In the genomic region with DNA sequence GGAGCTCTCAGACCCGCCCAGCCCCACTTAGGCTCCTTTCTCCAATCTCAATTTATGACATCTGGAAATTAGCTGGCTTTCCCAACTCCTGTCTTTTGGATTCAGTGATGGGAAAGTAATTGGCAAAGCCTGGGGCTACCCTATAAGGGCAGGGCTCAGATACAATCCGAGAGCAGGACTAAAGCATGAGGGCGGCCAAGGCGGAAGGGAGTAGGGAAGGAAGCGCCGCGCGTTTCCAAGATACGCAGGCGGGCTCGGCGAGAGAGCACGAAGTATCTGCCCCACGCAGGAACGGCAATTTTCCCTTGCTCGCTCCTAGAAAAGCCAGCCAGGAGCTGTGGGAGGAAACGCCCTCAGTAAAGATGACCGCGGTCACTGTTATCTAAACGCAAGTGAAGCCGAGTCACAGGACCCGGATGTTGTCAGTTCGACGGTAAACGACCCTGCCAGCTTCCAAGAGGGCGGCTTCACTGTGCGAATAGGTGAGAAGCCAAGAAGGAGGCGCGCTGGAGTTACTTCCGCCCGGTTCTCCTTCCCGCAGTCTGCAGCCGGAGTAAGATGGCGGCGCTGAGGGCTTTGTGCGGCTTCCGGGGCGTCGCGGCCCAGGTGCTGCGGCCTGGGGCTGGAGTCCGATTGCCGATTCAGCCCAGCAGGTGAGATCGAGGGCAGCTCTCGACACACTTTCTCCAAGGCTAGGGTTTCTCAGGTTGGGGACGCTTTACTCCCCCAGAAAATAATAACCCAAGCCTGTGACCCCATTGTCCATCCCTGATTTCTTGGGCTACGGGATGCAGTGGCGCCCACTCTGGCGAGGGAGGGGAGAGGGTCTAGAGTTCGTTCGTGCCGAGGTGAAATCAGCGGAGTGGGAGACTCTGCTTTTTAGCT, we compare ENCODE assay signal across 8 cellular contexts. TPM values are rescaled to one million over a fixed set of nuclear protein-coding genes. Genes with fewer than 3 reads are reported as not detected.
DNase-seq lines count a peak whose midpoint lies in the region; ATAC-seq and TF ChIP-seq lines count a peak whose summit lies in the region.

NDUFS2 (plus strand) TSS at position 540 of the 885 bp plus-strand sequence; CDS start at position 559, 19 bp downstream.

- POLR2A ChIA-PET in RWPE1 (lab: Yijun Ruan, JAX; ENCODE audit: low non-redundant PET) = interaction anchor here (0.6 kb wide), 1 partner anchor 20 kb away, joined by 3 read pairs; no protein-coding TSS in a partner anchor
- POLR2A ChIA-PET in naive thymus-derived CD4-positive, alpha-beta T cell (lab: Charles Lee) = interaction anchor here (0.6 to 29.1 kb wide), 28 partner anchors 9 to 187 kb away, joined by 3 to 508 read pairs (median 7); partner anchors contain the start of genes APOA2, B4GALT3, CFAP126 and FCER1G

- intact Hi-C loops in naive thymus-derived CD4-positive, alpha-beta T cell (cut with micrococcal nuclease) = loop anchor here (1.0 to 2.0 kb wide), 10 partner anchors 10 to 338 kb away; partner anchors contain the start of genes PPOX (in 2 of the 2), UFC1 (in 2 of the 2), USP21 (in 2 of the 2) and B4GALT3 (in 1 of the 2)

- H3K4me3 ChIP-seq in LNCaP clone FGC (ENCODE audit: low read depth, low read length) (peak within 1 kb of the TSS; percentile 86), fibroblast of lung (replicated peaks in 1 of 4; ENCODE audit: control extremely low read depth in 1 of 4, insufficient read depth in 1 of 4, low read depth in 3 of 4, low read length in 4 of 4) (peak within 1 kb of the TSS; percentile 93 to 100 (median 98))
- peak within 1 kb of the TSS; percentile 78 for H3K4me3 ChIP-seq in naive thymus-derived CD4-positive, alpha-beta T cell (ENCODE audit: low read length)

- no peaks in the 10 kb centered on the region for H3K9me3 ChIP-seq in fibroblast of lung (ENCODE audit: control insufficient read depth, insufficient read depth, low read depth, low read length)
- H3K9me3 ChIP-seq in naive thymus-derived CD4-positive, alpha-beta T cell (ENCODE audit: control insufficient read depth in 2 of 3, low read length in 3 of 3) = no peaks in the 10 kb centered on the region

- H3K27ac Mint-ChIP-seq in activated T-helper 17 cell treated with anti-CD3 and anti-CD28 coated beads, Interleukin-2, amount 50 U/mL, for 72 hours = peak within 1 kb of the TSS; percentile 89
- H3K27ac Mint-ChIP-seq in naive thymus-derived CD4-positive, alpha-beta T cell = peak within 1 kb of the TSS; percentile 96 to 99 (median 98)
- H3K27ac Mint-ChIP-seq in stimulated activated naive B cell treated with anti-CD40 and anti-IgM and Interleukin-4, amounts not matched to agents 10 μg/mL and 1 μg/mL and 100 μg/mL, for 72 hours = peak within 1 kb of the TSS; percentile 97

- no peaks in the 10 kb centered on the region for H4K20me1 ChIP-seq in fibroblast of lung (ENCODE audit: control insufficient read depth, extremely low read depth, insufficient read depth, low read length)

- peak within 1 kb of the TSS; percentile 97 for H3K4me2 ChIP-seq in fibroblast of lung (ENCODE audit: extremely low read depth, insufficient read depth, low read length)

- H3K4me1 Mint-ChIP-seq in activated T-helper 17 cell treated with anti-CD3 and anti-CD28 coated beads, Interleukin-2, amount 50 U/mL, for 72 hours = peaks cover 31% of the 10 kb centered on the region
- peaks cover 36 to 83% (median 66%) of the 10 kb centered on the region in 7 donors for H3K4me1 Mint-ChIP-seq in naive thymus-derived CD4-positive, alpha-beta T cell
- H3K4me1 Mint-ChIP-seq in stimulated activated naive B cell treated with anti-CD40 and anti-IgM and Interleukin-4, amounts not matched to agents 10 μg/mL and 1 μg/mL and 100 μg/mL, for 72 hours = peaks cover 26 to 35% of the 10 kb centered on the region in 2 donors

- CTCF ChIA-PET in RWPE1 (lab: Yijun Ruan, JAX) = interaction anchor here (0.6 to 1.5 kb wide), 5 partner anchors 10 to 816 kb away, joined by 3 to 4 read pairs (median 3); no protein-coding TSS in a partner anchor
- CTCF ChIA-PET in naive thymus-derived CD4-positive, alpha-beta T cell (lab: Charles Lee) = interaction anchor here (0.6 to 6.1 kb wide), 17 partner anchors 9 to 180 kb away, joined by 3 to 66 read pairs (median 4); partner anchors contain the start of genes APOA2, B4GALT3, PPOX and TOMM40L

- H3K9ac ChIP-seq in fibroblast of lung (ENCODE audit: insufficient read depth, low read length) = peak within 1 kb of the TSS; percentile 94

- no peaks in the 10 kb centered on the region for H3K27me3 ChIP-seq in fibroblast of lung (ENCODE audit: control insufficient read depth, insufficient read depth, low read length)
- no peaks in the 10 kb centered on the region for H3K27me3 ChIP-seq in naive thymus-derived CD4-positive, alpha-beta T cell (ENCODE audit: control insufficient read depth in 2 of 2, insufficient read depth in 2 of 2, low read length in 2 of 2)

- DNase-seq in ELR (ENCODE audit: low read depth) (peak; percentile 100), H4 (ENCODE audit: low spot score) (peak; percentile 98), LNCaP clone FGC (ENCODE audit: low read depth) (peak; percentile 99), RWPE1 (ENCODE audit: low spot score) (peak; percentile 92), fibroblast of lung (ENCODE audit: low read depth in 2 of 2) (peak; percentile 99)
- DNase-seq in naive thymus-derived CD4-positive, alpha-beta T cell = peak; percentile 71 to 98 (median 92)
- peak; percentile 94 for DNase-seq in stimulated activated naive B cell treated with anti-CD40 and anti-IgM and Interleukin-4, amounts not matched to agents 10 μg/mL and 1 μg/mL and 100 μg/mL, for 72 hours

- H2AFZ ChIP-seq in fibroblast of lung (ENCODE audit: low read length) = peak within 1 kb of the TSS; percentile 70

- H3K27ac ChIP-seq in RWPE1 = peak within 1 kb of the TSS; percentile 94
- H3K27ac ChIP-seq in fibroblast of lung (ENCODE audit: insufficient read depth, low read length) = peak within 1 kb of the TSS; percentile 95
- peak within 1 kb of the TSS; percentile 97 for H3K27ac ChIP-seq in naive thymus-derived CD4-positive, alpha-beta T cell (ENCODE audit: low read depth, low read length)

- no peaks in the 10 kb centered on the region for H3K27me3 Mint-ChIP-seq in activated T-helper 17 cell treated with anti-CD3 and anti-CD28 coated beads, Interleukin-2, amount 50 U/mL, for 72 hours
- H3K27me3 Mint-ChIP-seq in naive thymus-derived CD4-positive, alpha-beta T cell = no peaks in the 10 kb centered on the region
- no peaks in the 10 kb centered on the region for H3K27me3 Mint-ChIP-seq in stimulated activated naive B cell treated with anti-CD40 and anti-IgM and Interleukin-4, amounts not matched to agents 10 μg/mL and 1 μg/mL and 100 μg/mL, for 72 hours

- TF ChIP-seq CTCF in LNCaP clone FGC (IDR thresholded peaks at IDR 0.05; ENCODE audit: control insufficient read depth, extremely low read depth, insufficient read depth) = peak; percentile 33; the same call in 1 of the 2 replicates
- no peak; the same call in 1 of the 2 replicates for TF ChIP-seq CTCF in RWPE1 (conservative IDR thresholded peaks at IDR 0.05; ENCODE audit: low read depth)
- TF ChIP-seq CTCF in fibroblast of lung (conservative IDR thresholded peaks at IDR 0.05 in 1 of 2, IDR thresholded peaks at IDR 0.05 in 1 of 2; ENCODE audit: low read depth in 1 of 2, low read length in 2 of 2) = peak; percentile 8 to 23

- H3K9me3 Mint-ChIP-seq in activated T-helper 17 cell treated with anti-CD3 and anti-CD28 coated beads, Interleukin-2, amount 50 U/mL, for 72 hours = no peaks in the 10 kb centered on the region
- peaks cover 0 to 1% (median 0%) of the 10 kb centered on the region in 11 donors for H3K9me3 Mint-ChIP-seq in naive thymus-derived CD4-positive, alpha-beta T cell
- no peaks in the 10 kb centered on the region for H3K9me3 Mint-ChIP-seq in stimulated activated naive B cell treated with anti-CD40 and anti-IgM and Interleukin-4, amounts not matched to agents 10 μg/mL and 1 μg/mL and 100 μg/mL, for 72 hours

- H3K36me3 Mint-ChIP-seq in activated T-helper 17 cell treated with anti-CD3 and anti-CD28 coated beads, Interleukin-2, amount 50 U/mL, for 72 hours (ENCODE audit: low read depth) = peaks cover 48% of the 10 kb centered on the region
- H3K36me3 Mint-ChIP-seq in naive thymus-derived CD4-positive, alpha-beta T cell = peaks cover 13 to 24% (median 19%) of the 10 kb centered on the region in 5 donors
- peaks cover 17 to 26% of the 10 kb centered on the region in 2 donors for H3K36me3 Mint-ChIP-seq in stimulated activated naive B cell treated with anti-CD40 and anti-IgM and Interleukin-4, amounts not matched to agents 10 μg/mL and 1 μg/mL and 100 μg/mL, for 72 hours

- peaks cover 32% of the 10 kb centered on the region for H3K79me2 ChIP-seq in fibroblast of lung (ENCODE audit: control insufficient read depth, insufficient read depth, low read length)

- H3K36me3 ChIP-seq in fibroblast of lung (ENCODE audit: control insufficient read depth, insufficient read depth, low read length) = peaks cover 2% of the 10 kb centered on the region
- H3K36me3 ChIP-seq in naive thymus-derived CD4-positive, alpha-beta T cell (ENCODE audit: control insufficient read depth in 2 of 3, insufficient read depth in 3 of 3, low read length in 3 of 3) = peaks cover 2 to 35% (median 12%) of the 10 kb centered on the region in 3 experiments

- peak within 1 kb of the TSS; percentile 86 for H3K4me3 Mint-ChIP-seq in activated T-helper 17 cell treated with anti-CD3 and anti-CD28 coated beads, Interleukin-2, amount 50 U/mL, for 72 hours
- peak within 1 kb of the TSS; percentile 90 to 98 (median 95) for H3K4me3 Mint-ChIP-seq in naive thymus-derived CD4-positive, alpha-beta T cell
- peak within 1 kb of the TSS; percentile 92 to 94 for H3K4me3 Mint-ChIP-seq in stimulated activated naive B cell treated with anti-CD40 and anti-IgM and Interleukin-4, amounts not matched to agents 10 μg/mL and 1 μg/mL and 100 μg/mL, for 72 hours

- peaks cover 46% of the 10 kb centered on the region for H3K4me1 ChIP-seq in fibroblast of lung (ENCODE audit: control insufficient read depth, extremely low read depth, insufficient read depth, low read length)
- H3K4me1 ChIP-seq in naive thymus-derived CD4-positive, alpha-beta T cell (ENCODE audit: control insufficient read depth in 2 of 2, insufficient read depth in 2 of 2, low read length in 2 of 2) = peaks cover 35 to 60% of the 10 kb centered on the region in 2 donors

- ATAC-seq in activated T-helper 17 cell treated with anti-CD3 and anti-CD28 coated beads, Interleukin-2, amount 50 U/mL, for 72 hours (replicated peaks) = peak; percentile 99
- peak; percentile 99 for ATAC-seq in naive thymus-derived CD4-positive, alpha-beta T cell
- peak; percentile 99 to 100 for ATAC-seq in stimulated activated naive B cell treated with anti-CD40 and anti-IgM and Interleukin-4, amounts not matched to agents 10 μg/mL and 1 μg/mL and 100 μg/mL, for 72 hours (replicated peaks)

RNA-seq across cellular contexts. Expression of gene NDUFS2, which starts in this region (rescaled TPM):
- total RNA-seq in H4 (2014; rRNA removed; shearing (Covaris generic)) = 101 and 120 TPM in 2 replicates
- total RNA-seq in activated T-helper 17 cell treated with anti-CD3 and anti-CD28 coated beads, Interleukin-2, amount 50 U/mL, for 72 hours = 100 to 1,000 TPM in 1 of 2 donors, 10 to 100 TPM in 1; 96.5 to 102 TPM
- 142 and 194 TPM in 2 replicates for total RNA-seq in fibroblast of lung
- 135 and 141 TPM in 2 replicates for polyA plus RNA-seq in fibroblast of lung
- polyA plus RNA-seq in fibroblast of lung (2012) = 104 and 105 TPM in 2 replicates
- 144 and 179 TPM in 2 replicates for polyA minus RNA-seq in fibroblast of lung (ENCODE audit: low replicate concordance)
- total RNA-seq in naive thymus-derived CD4-positive, alpha-beta T cell = 100 to 1,000 TPM in 2 of 5 experiments, 10 to 100 TPM in 3; 64.1 to 131 (median 85.3) TPM
- 100 to 1,000 TPM in 1 of 2 donors, 10 to 100 TPM in 1; 94.6 to 102 TPM for polyA plus RNA-seq in naive thymus-derived CD4-positive, alpha-beta T cell

Comparison
In these comparisons a context has a peak if more than half of its experiments do, and no peak if none do; other contexts are left out.
1. Peak in every context shown above with its lines: DNase-seq, ATAC-seq, H3K4me3 ChIP-seq and H3K27ac ChIP-seq.